In the genomic region with DNA sequence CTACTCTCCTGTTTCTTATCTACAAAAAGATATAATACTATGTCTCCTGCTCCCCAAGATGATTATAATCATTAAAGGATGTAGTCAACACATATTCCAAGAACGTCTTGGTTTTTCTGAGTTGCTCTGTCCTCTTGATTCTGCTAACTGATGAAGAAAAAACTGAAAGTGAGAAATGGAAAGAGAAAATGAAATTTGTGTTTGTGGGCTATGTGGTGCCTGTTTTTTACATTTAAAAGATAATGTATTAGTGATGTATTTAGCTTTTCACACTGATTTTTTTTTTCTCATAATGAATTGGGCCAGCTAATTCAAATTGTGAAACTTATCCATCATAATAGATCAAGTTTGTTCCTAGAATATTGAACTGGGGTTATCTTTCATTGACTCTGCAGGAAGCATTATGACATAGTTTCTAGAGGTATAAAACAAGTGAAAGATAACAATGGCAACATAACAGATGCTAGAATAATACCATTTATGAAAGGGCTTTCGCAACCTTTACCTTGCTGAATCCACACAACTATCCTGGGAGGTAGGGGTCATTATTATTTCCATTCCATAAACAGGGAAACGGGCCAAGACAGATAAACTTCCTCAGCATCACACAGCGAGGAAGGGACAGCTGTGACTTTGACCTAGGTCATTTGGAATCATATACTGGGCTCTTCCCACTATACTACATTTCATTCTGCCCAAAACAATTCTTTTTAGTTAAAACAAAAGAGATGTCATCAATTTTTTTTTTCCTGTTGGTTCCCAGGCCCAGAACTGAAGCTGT, we compare ENCODE assay signal across 1 cellular context.
TF ChIP-seq lines count a peak whose summit lies in the region.

No MANE protein-coding gene starts in this region.

TF ChIP-seq in GM12878, 131 proteins besides CTCF, POLR2A, EP300 and RAD21 (continued from another document):
- TF ChIP-seq, protein P1, sequence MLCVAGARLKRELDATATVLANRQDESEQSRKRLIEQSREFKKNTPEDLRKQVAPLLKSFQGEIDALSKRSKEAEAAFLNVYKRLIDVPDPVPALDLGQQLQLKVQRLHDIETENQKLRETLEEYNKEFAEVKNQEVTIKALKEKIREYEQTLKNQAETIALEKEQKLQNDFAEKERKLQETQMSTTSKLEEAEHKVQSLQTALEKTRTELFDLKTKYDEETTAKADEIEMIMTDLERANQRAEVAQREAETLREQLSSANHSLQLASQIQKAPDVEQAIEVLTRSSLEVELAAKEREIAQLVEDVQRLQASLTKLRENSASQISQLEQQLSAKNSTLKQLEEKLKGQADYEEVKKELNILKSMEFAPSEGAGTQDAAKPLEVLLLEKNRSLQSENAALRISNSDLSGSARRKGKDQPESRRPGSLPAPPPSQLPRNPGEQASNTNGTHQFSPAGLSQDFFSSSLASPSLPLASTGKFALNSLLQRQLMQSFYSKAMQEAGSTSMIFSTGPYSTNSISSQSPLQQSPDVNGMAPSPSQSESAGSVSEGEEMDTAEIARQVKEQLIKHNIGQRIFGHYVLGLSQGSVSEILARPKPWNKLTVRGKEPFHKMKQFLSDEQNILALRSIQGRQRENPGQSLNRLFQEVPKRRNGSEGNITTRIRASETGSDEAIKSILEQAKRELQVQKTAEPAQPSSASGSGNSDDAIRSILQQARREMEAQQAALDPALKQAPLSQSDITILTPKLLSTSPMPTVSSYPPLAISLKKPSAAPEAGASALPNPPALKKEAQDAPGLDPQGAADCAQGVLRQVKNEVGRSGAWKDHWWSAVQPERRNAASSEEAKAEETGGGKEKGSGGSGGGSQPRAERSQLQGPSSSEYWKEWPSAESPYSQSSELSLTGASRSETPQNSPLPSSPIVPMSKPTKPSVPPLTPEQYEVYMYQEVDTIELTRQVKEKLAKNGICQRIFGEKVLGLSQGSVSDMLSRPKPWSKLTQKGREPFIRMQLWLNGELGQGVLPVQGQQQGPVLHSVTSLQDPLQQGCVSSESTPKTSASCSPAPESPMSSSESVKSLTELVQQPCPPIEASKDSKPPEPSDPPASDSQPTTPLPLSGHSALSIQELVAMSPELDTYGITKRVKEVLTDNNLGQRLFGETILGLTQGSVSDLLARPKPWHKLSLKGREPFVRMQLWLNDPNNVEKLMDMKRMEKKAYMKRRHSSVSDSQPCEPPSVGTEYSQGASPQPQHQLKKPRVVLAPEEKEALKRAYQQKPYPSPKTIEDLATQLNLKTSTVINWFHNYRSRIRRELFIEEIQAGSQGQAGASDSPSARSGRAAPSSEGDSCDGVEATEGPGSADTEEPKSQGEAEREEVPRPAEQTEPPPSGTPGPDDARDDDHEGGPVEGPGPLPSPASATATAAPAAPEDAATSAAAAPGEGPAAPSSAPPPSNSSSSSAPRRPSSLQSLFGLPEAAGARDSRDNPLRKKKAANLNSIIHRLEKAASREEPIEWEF (IDR thresholded peaks at IDR 0.05; ENCODE audit: insufficient replicate concordance, low read depth, low read length): peak; percentile 20
- TF ChIP-seq CBX3 (IDR thresholded peaks at IDR 0.05; ENCODE audit: borderline replicate concordance, low read depth) (no peak), IKZF2 (IDR thresholded peaks at IDR 0.05) (peak in 1 of 2 experiments; percentile 33; a peak in 1 of 4 replicates), FOS (IDR thresholded peaks at IDR 0.05; ENCODE audit: borderline replicate concordance, extremely low read depth, insufficient read length) (no peak), MTA2 (IDR thresholded peaks at IDR 0.05; ENCODE audit: low read depth) (peak; percentile 22; the same call in 1 of the 2 replicates), ATF7 (IDR thresholded peaks at IDR 0.05; ENCODE audit: low read depth) (peak; percentile 83), NR2C1 (IDR thresholded peaks at IDR 0.05) (no peak), GATAD2B (conservative IDR thresholded peaks at IDR 0.05; ENCODE audit: low read depth) (no peak), GABPA (IDR thresholded peaks at IDR 0.05; ENCODE audit: low read depth) (no peak), ZNF24 (IDR thresholded peaks at IDR 0.05) (0 out of 2 replicates have a peak, but pooled peaks have one; percentile 51), ZNF384 (IDR thresholded peaks at IDR 0.05; ENCODE audit: borderline replicate concordance, low read depth, low read length) (peak; percentile 69), EED (IDR thresholded peaks at IDR 0.05; ENCODE audit: low read depth) (no peak), WRNIP1 (IDR thresholded peaks at IDR 0.05; ENCODE audit: borderline replicate concordance, low read depth, low read length) (no peak)
- TF ChIP-seq, protein P2, sequence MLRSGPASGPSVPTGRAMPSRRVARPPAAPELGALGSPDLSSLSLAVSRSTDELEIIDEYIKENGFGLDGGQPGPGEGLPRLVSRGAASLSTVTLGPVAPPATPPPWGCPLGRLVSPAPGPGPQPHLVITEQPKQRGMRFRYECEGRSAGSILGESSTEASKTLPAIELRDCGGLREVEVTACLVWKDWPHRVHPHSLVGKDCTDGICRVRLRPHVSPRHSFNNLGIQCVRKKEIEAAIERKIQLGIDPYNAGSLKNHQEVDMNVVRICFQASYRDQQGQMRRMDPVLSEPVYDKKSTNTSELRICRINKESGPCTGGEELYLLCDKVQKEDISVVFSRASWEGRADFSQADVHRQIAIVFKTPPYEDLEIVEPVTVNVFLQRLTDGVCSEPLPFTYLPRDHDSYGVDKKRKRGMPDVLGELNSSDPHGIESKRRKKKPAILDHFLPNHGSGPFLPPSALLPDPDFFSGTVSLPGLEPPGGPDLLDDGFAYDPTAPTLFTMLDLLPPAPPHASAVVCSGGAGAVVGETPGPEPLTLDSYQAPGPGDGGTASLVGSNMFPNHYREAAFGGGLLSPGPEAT (IDR thresholded peaks at IDR 0.05; ENCODE audit: low read depth): peak; percentile 37; the same call in 1 of the 2 replicates
- TF ChIP-seq, protein P3, sequence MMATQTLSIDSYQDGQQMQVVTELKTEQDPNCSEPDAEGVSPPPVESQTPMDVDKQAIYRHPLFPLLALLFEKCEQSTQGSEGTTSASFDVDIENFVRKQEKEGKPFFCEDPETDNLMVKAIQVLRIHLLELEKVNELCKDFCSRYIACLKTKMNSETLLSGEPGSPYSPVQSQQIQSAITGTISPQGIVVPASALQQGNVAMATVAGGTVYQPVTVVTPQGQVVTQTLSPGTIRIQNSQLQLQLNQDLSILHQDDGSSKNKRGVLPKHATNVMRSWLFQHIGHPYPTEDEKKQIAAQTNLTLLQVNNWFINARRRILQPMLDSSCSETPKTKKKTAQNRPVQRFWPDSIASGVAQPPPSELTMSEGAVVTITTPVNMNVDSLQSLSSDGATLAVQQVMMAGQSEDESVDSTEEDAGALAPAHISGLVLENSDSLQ (IDR thresholded peaks at IDR 0.05): no peak
